In genomic region chr3:186929676-186930075, GRCh38 we compare ENCODE assay signal across 1 cellular context.
TF ChIP-seq lines count a peak whose summit lies in the region.

No MANE protein-coding gene starts in this region.

TF ChIP-seq in GM23338, 12 proteins besides CTCF, POLR2A, EP300 and RAD21 (continued from another document):
- TF ChIP-seq, protein P1, sequence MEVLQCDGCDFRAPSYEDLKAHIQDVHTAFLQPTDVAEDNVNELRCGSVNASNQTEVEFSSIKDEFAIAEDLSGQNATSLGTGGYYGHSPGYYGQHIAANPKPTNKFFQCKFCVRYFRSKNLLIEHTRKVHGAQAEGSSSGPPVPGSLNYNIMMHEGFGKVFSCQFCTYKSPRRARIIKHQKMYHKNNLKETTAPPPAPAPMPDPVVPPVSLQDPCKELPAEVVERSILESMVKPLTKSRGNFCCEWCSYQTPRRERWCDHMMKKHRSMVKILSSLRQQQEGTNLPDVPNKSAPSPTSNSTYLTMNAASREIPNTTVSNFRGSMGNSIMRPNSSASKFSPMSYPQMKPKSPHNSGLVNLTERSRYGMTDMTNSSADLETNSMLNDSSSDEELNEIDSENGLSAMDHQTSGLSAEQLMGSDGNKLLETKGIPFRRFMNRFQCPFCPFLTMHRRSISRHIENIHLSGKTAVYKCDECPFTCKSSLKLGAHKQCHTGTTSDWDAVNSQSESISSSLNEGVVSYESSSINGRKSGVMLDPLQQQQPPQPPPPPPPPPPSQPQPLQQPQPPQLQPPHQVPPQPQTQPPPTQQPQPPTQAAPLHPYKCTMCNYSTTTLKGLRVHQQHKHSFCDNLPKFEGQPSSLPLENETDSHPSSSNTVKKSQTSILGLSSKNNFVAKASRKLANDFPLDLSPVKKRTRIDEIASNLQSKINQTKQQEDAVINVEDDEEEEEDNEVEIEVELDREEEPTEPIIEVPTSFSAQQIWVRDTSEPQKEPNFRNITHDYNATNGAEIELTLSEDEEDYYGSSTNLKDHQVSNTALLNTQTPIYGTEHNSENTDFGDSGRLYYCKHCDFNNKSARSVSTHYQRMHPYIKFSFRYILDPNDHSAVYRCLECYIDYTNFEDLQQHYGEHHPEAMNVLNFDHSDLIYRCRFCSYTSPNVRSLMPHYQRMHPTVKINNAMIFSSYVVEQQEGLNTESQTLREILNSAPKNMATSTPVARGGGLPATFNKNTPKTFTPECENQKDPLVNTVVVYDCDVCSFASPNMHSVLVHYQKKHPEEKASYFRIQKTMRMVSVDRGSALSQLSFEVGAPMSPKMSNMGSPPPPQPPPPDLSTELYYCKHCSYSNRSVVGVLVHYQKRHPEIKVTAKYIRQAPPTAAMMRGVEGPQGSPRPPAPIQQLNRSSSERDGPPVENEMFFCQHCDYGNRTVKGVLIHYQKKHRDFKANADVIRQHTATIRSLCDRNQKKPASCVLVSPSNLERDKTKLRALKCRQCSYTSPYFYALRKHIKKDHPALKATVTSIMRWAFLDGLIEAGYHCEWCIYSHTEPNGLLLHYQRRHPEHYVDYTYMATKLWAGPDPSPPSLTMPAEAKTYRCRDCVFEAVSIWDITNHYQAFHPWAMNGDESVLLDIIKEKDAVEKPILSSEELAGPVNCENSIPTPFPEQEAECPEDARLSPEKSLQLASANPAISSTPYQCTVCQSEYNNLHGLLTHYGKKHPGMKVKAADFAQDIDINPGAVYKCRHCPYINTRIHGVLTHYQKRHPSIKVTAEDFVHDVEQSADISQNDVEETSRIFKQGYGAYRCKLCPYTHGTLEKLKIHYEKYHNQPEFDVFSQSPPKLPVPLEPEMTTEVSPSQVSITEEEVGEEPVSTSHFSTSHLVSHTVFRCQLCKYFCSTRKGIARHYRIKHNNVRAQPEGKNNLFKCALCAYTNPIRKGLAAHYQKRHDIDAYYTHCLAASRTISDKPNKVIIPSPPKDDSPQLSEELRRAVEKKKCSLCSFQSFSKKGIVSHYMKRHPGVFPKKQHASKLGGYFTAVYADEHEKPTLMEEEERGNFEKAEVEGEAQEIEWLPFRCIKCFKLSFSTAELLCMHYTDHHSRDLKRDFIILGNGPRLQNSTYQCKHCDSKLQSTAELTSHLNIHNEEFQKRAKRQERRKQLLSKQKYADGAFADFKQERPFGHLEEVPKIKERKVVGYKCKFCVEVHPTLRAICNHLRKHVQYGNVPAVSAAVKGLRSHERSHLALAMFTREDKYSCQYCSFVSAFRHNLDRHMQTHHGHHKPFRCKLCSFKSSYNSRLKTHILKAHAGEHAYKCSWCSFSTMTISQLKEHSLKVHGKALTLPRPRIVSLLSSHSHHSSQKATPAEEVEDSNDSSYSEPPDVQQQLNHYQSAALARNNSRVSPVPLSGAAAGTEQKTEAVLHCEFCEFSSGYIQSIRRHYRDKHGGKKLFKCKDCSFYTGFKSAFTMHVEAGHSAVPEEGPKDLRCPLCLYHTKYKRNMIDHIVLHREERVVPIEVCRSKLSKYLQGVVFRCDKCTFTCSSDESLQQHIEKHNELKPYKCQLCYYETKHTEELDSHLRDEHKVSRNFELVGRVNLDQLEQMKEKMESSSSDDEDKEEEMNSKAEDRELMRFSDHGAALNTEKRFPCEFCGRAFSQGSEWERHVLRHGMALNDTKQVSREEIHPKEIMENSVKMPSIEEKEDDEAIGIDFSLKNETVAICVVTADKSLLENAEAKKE (CRISPR knock-in tag; IDR thresholded peaks at IDR 0.05): no peak
